13 cellular contexts compared by ENCODE assay signal in genomic region chr11:65378208-65378927, GRCh38. TPM values are rescaled to one million over a fixed set of nuclear protein-coding genes. Genes with fewer than 3 reads are reported as not detected.
DNase-seq lines count a peak whose midpoint lies in the region; ATAC-seq, FAIRE-seq and TF ChIP-seq lines count a peak whose summit lies in the region.
"Had no signal": no experiment of that assay in that cellular context is flagged by ENCODE, and none has a peak within 500 bp of the region (broad histone marks: within the 10 kb centered on the region; RNA-seq: fewer than 3 reads in every experiment).

No MANE protein-coding gene starts in this region.

- intact Hi-C loops in pancreas (cut with DNase I) (no loop called here), dorsolateral prefrontal cortex (cut with DNase I) (loop anchor here in 1 of 2 donors (5.0 kb wide), 1 partner anchor 134 kb away; no protein-coding TSS in a partner anchor)

- TF ChIP-seq POLR2A in NB4 (IDR thresholded peaks at IDR 0.05; ENCODE audit: extremely low read depth, insufficient read length) = no peak
- no peak for TF ChIP-seq POLR2A in gastroesophageal sphincter (IDR thresholded peaks at IDR 0.05)

- H3K27ac ChIP-seq in angular gyrus (ENCODE audit: low read depth, low read length) (peak overlapping the region; percentile 49), pancreas (peak overlapping the region in 3 of 4 donors; percentile 23 to 99 (median 98)), dorsolateral prefrontal cortex (peak overlapping the region in 4 of 59 donors; percentile 4 to 44 (median 26)), gastroesophageal sphincter (no peak overlapping the region)
- H3K27ac ChIP-seq: vagina had no signal

- DNase-seq in GM12864 (ENCODE audit: low read depth) (no peak), NB4 (ENCODE audit: low read depth) (peak; percentile 83), pancreas (peak in 1 of 6 donors; percentile 52), dorsolateral prefrontal cortex (no peak), HPDE6-E6E7 (ENCODE audit: extremely low spot score) (no peak)
- DNase-seq: central memory CD4-positive, alpha-beta T cell; NCI-H2171 treated with DMSO at 0.1 percent for 48 hours; T-helper 1 cell had no signal

- no peak overlapping the region for H3K4me3 ChIP-seq in GM12864 (ENCODE audit: low read depth, low read length)
- no peak overlapping the region for H3K4me3 ChIP-seq in NB4 (ENCODE audit: low read depth, low read length)
- peak overlapping the region in 2 of 4 donors; percentile 45 for H3K4me3 ChIP-seq in pancreas
- no peak overlapping the region for H3K4me3 ChIP-seq in dorsolateral prefrontal cortex
- H3K4me3 ChIP-seq in gastroesophageal sphincter = no peak overlapping the region
- H3K4me3 ChIP-seq: vagina had no signal

- TF ChIP-seq EP300 in gastroesophageal sphincter (IDR thresholded peaks at IDR 0.05) = no peak

- H3K4me1 ChIP-seq in pancreas (peaks cover 29 to 37% (median 35%) of the 10 kb centered on the region in 3 donors), gastroesophageal sphincter (peaks cover 0 to 31% (median 16%) of the 10 kb centered on the region in 3 donors)

- H3K9me3 ChIP-seq in pancreas (no peaks in the 10 kb centered on the region), gastroesophageal sphincter (no peaks in the 10 kb centered on the region)
- H3K9me3 ChIP-seq: vagina had no signal

- H3K36me3 ChIP-seq in pancreas (no peaks in the 10 kb centered on the region), gastroesophageal sphincter (peaks cover 0 to 13% of the 10 kb centered on the region in 2 donors)
- H3K36me3 ChIP-seq: vagina had no signal

- no peak for FAIRE-seq in pancreas (lab: Jason Lieb, UNC)

- ATAC-seq in pancreas (no peak), gastroesophageal sphincter (no peak), HG02642 (IDR thresholded peaks at IDR 0.05; ENCODE audit: poor library complexity, unreplicated experiment) (no peak)
- ATAC-seq: left colon had no signal

- TF ChIP-seq CTCF in GM12864 (IDR thresholded peaks at IDR 0.05; ENCODE audit: low read depth, low read length, missing control alignments) = peak; percentile 15
- TF ChIP-seq CTCF in NB4 (IDR thresholded peaks at IDR 0.05; ENCODE audit: low read depth, low read length) = peak; percentile 30
- TF ChIP-seq CTCF in pancreas (IDR thresholded peaks at IDR 0.05) = no peak
- no peak for TF ChIP-seq CTCF in dorsolateral prefrontal cortex (IDR thresholded peaks at IDR 0.05 in 54 of 56, conservative IDR thresholded peaks at IDR 0.05 in 2 of 56; ENCODE audit: low read depth in 1 of 56, partially characterized antibody in 56 of 56)
- TF ChIP-seq CTCF in gastroesophageal sphincter (IDR thresholded peaks at IDR 0.05) = no peak

- WGBS in pancreas, 2 donors = 42 to 46% methylated on average over 17 to 19 of the region's 19 CpGs
- 60% methylated on average over 8 of the region's 19 CpGs; no CpG with 5 or more reads in 1 of the 2 donors for WGBS in gastroesophageal sphincter (ENCODE audit: low coverage in 1 of 2), 2 donors

- H3K27me3 ChIP-seq in pancreas (no peaks in the 10 kb centered on the region), dorsolateral prefrontal cortex (no peaks in the 10 kb centered on the region), gastroesophageal sphincter (no peaks in the 10 kb centered on the region)
- H3K27me3 ChIP-seq: vagina had no signal

RNA-seq across cellular contexts. Expression of gene SLC25A45, which starts 4.1 kb away (rescaled TPM):
- total RNA-seq in pancreas (10 to 100 TPM; 16.2 to 53.4 (median 26.3) TPM), dorsolateral prefrontal cortex (10 to 100 TPM in 51 of 120 experiments, 1 to 10 TPM in 69; 3.6 to 18.2 (median 9.0) TPM), gastroesophageal sphincter (10 to 100 TPM in 1 of 4 donors, 1 to 10 TPM in 3; 3.7 to 11.5 (median 7.5) TPM)
- polyA plus RNA-seq in pancreas = 10 to 100 TPM; 38.0 to 58.2 TPM

RNA-seq across cellular contexts. Expression of gene FRMD8, which starts 8.1 kb away (rescaled TPM):
- total RNA-seq in pancreas = 10 to 100 TPM; 15.4 to 28.9 (median 18.8) TPM
- 10 to 100 TPM; 15.0 to 15.7 TPM for polyA plus RNA-seq in pancreas
- 10 to 100 TPM; 14.1 to 50.3 (median 21.7) TPM for total RNA-seq in dorsolateral prefrontal cortex
- 10 to 100 TPM; 19.9 to 31.5 (median 21.3) TPM for total RNA-seq in gastroesophageal sphincter

RNA-seq across cellular contexts. Expression of gene TIGD3, which starts 23.8 kb away (rescaled TPM):
- under 1 TPM in 4 of 6 donors, not detected in 2; 0.06 to 0.16 (median 0.13) TPM for total RNA-seq in pancreas
- under 1 TPM; 0.15 to 0.68 TPM for polyA plus RNA-seq in pancreas
- total RNA-seq in dorsolateral prefrontal cortex = 1 to 10 TPM in 119 of 120 experiments, under 1 TPM in 1; 0.77 to 4.5 (median 2.4) TPM
- under 1 TPM in 2 of 4 donors, not detected in 2; 0.27 to 0.67 TPM for total RNA-seq in gastroesophageal sphincter
- total RNA-seq: vagina had no signal

RNA-seq across cellular contexts. Expression of gene NEAT1, which starts 44.2 kb away (rescaled TPM):
- total RNA-seq in pancreas = 1,000 to 10,000 TPM in 1 of 6 donors, 100 to 1,000 TPM in 5; 295 to 1,475 (median 528) TPM
- 1,000 to 10,000 TPM; 1,390 to 2,770 TPM for polyA plus RNA-seq in pancreas
- total RNA-seq in dorsolateral prefrontal cortex = 1,000 to 10,000 TPM in 5 of 120 experiments, 100 to 1,000 TPM in 115; 106 to 1,508 (median 405) TPM
- total RNA-seq in gastroesophageal sphincter = 100 to 1,000 TPM in 2 of 4 donors, 10 to 100 TPM in 2; 21.0 to 341 (median 183) TPM

RNA-seq across cellular contexts. Expression of gene DPF2, which starts 44.7 kb away (rescaled TPM):
- total RNA-seq in pancreas (10 to 100 TPM; 16.6 to 28.0 (median 21.5) TPM), dorsolateral prefrontal cortex (100 to 1,000 TPM in 5 of 120 experiments, 10 to 100 TPM in 115; 51.4 to 114 (median 73.5) TPM), gastroesophageal sphincter (10 to 100 TPM; 42.5 to 72.7 (median 62.1) TPM)
- 10 to 100 TPM; 11.7 to 19.6 TPM for polyA plus RNA-seq in pancreas

Comparison
In these comparisons a context has a peak if more than half of its experiments do, and no peak if none do; other contexts are left out.
1. CTCF ChIP-seq: peak in GM12864 (single experiment) and NB4 (single experiment); none in pancreas (0 of 4), dorsolateral prefrontal cortex (0 of 56) and gastroesophageal sphincter (0 of 4).
2. H3K27ac ChIP-seq: peak in angular gyrus (single experiment) and pancreas (3 of 4); none in gastroesophageal sphincter (0 of 4).